ENCODE assay signal across 9 cellular contexts in genomic region chr1:51622455-51622913, GRCh38. TPM values are rescaled to one million over a fixed set of nuclear protein-coding genes. Genes with fewer than 3 reads are reported as not detected.
DNase-seq lines count a peak whose midpoint lies in the region; ATAC-seq, FAIRE-seq and TF ChIP-seq lines count a peak whose summit lies in the region.
"Had no signal": no experiment of that assay in that cellular context is flagged by ENCODE, and none has a peak within 500 bp of the region (broad histone marks: within the 10 kb centered on the region; RNA-seq: fewer than 3 reads in every experiment).

No MANE protein-coding gene starts in this region.

- intact Hi-C loops in left colon (cut with DNase I, micrococcal nuclease) = no loop called here
- intact Hi-C loops in OCI-LY7 (cut with micrococcal nuclease; ENCODE audit: unreplicated experiment) = no loop called here

- H3K27ac ChIP-seq in astrocyte (ENCODE audit: low read depth, low read length) (no peak overlapping the region), OCI-LY7 (ENCODE audit: low read depth, low read length, poor library complexity, severe bottlenecking) (no peak overlapping the region)

- no peak for TF ChIP-seq CTCF in astrocyte (IDR thresholded peaks at IDR 0.05; ENCODE audit: insufficient read depth, low read depth, low read length)
- TF ChIP-seq CTCF in OCI-LY7 (conservative IDR thresholded peaks at IDR 0.05; ENCODE audit: low read length) = no peak
- TF ChIP-seq CTCF in GM13977 (IDR thresholded peaks at IDR 0.05; ENCODE audit: extremely low read depth, insufficient read depth, missing control alignments) = no peak

- H3K9me3 ChIP-seq in astrocyte (ENCODE audit: insufficient read depth, low read depth, low read length) = no peaks in the 10 kb centered on the region
- H3K9me3 ChIP-seq in OCI-LY7 (ENCODE audit: low read length) = no peaks in the 10 kb centered on the region

- H3K4me3 Mint-ChIP-seq in astrocyte (ENCODE audit: unreplicated experiment) = no peak overlapping the region
- H3K4me3 Mint-ChIP-seq: T-cell had no signal

- no peaks in the 10 kb centered on the region for H3K36me3 ChIP-seq in astrocyte (ENCODE audit: insufficient read depth, low read length)
- H3K36me3 ChIP-seq in OCI-LY7 (ENCODE audit: insufficient read depth, low read length) = no peaks in the 10 kb centered on the region

- CTCF ChIA-PET in OCI-LY7 (lab: Charles Lee; ENCODE audit: unreplicated experiment) = no interaction called here

- H3K27me3 ChIP-seq in astrocyte (ENCODE audit: insufficient read depth, low read length) = no peaks in the 10 kb centered on the region

- H3K79me2 ChIP-seq in astrocyte (ENCODE audit: insufficient read depth, low read length) = peaks cover 88% of the 10 kb centered on the region
- H3K79me2 ChIP-seq in OCI-LY7 (ENCODE audit: insufficient read depth, low read depth, low read length) = no peaks in the 10 kb centered on the region

- H3K9me3 Mint-ChIP-seq in astrocyte (ENCODE audit: unreplicated experiment) = no peaks in the 10 kb centered on the region
- H3K9me3 Mint-ChIP-seq: T-cell had no signal

- H3K9me2 ChIP-seq in OCI-LY7 (ENCODE audit: insufficient read depth, low read length) = no peaks in the 10 kb centered on the region

- POLR2A ChIA-PET in OCI-LY7 (lab: Charles Lee) = interaction anchor here (0.6 kb wide), 1 partner anchor 132 kb away, joined by 3 read pairs; no protein-coding TSS in a partner anchor

- no peak overlapping the region for H3K4me3 ChIP-seq in astrocyte (ENCODE audit: insufficient read depth, low read depth, low read length)
- H3K4me3 ChIP-seq in OCI-LY7 (ENCODE audit: low read depth, low read length, poor library complexity, severe bottlenecking) = no peak overlapping the region

- DNase-seq in SIG-M5 treated with dmso at 0.1 percent for 504 hours (lab: John Stamatoyannopoulos, UW; ENCODE audit: unreplicated experiment) (peak; percentile 65), SIG-M5 (lab: John Stamatoyannopoulos, UW) (no peak), NCI-H2107 treated with DMSO at 0.1 percent for 48 hours (lab: John Stamatoyannopoulos, UW; ENCODE audit: unreplicated experiment) (peak; percentile 47), astrocyte (ENCODE audit: low read depth) (peak; percentile 78), left colon (peak in 1 of 2 donors; percentile 18), OCI-LY7 (ENCODE audit: low spot score) (no peak), middle frontal gyrus (ENCODE audit: extremely low spot score, low spot score) (no peak), GM13977 (ENCODE audit: low spot score) (no peak)

- ATAC-seq in left colon = peak; percentile 55
- ATAC-seq: T-cell had no signal

- H3K4me2 ChIP-seq in astrocyte (ENCODE audit: low read length) (peak overlapping the region; percentile 20), OCI-LY7 (ENCODE audit: low read length) (no peak overlapping the region)

- in situ Hi-C loops in GM13977 (cut with MboI; ENCODE audit: low pct_unique_long_range_greater_than_20kb, low sequenced_read_pairs, unreplicated experiment) = no loop called here

- no peaks in the 10 kb centered on the region for H3K27me3 Mint-ChIP-seq in astrocyte (ENCODE audit: low read depth, unreplicated experiment)
- H3K27me3 Mint-ChIP-seq: T-cell had no signal

- peaks cover 13% of the 10 kb centered on the region for H3K4me1 ChIP-seq in astrocyte (ENCODE audit: insufficient read depth, low read length)
- peaks cover 3% of the 10 kb centered on the region for H3K4me1 ChIP-seq in OCI-LY7 (ENCODE audit: insufficient read depth, low read length, poor library complexity, severe bottlenecking)

- peaks cover 40% of the 10 kb centered on the region for H3K4me1 Mint-ChIP-seq in astrocyte (ENCODE audit: low read depth, unreplicated experiment)

- FAIRE-seq in astrocyte (lab: Jason Lieb, UNC) = peak; percentile 87

- no peaks in the 10 kb centered on the region for H3K36me3 Mint-ChIP-seq in astrocyte (ENCODE audit: low read depth, unreplicated experiment)

- H3K27ac Mint-ChIP-seq in astrocyte (ENCODE audit: unreplicated experiment) = peak overlapping the region; percentile 44
- H3K27ac Mint-ChIP-seq: T-cell had no signal

- no peak overlapping the region for H2AFZ ChIP-seq in astrocyte (ENCODE audit: low read depth, low read length)
- no peak overlapping the region for H2AFZ ChIP-seq in OCI-LY7 (ENCODE audit: low read length)

- H3K9ac ChIP-seq in astrocyte (ENCODE audit: low read length) = no peak overlapping the region

- no TSS peak for BruUV-seq in OCI-LY7 (replicated peaks; lab: Mats Ljungman, UMichigan)

- H4K20me1 ChIP-seq in astrocyte (ENCODE audit: insufficient read depth, low read length) = peaks cover 31% of the 10 kb centered on the region
- H4K20me1 ChIP-seq in OCI-LY7 (ENCODE audit: insufficient read depth, low read length) = no peaks in the 10 kb centered on the region

RNA-seq across cellular contexts. Expression of gene OSBPL9, which starts 5.6 kb away (rescaled TPM):
- total RNA-seq in astrocyte = 115 and 117 TPM in 2 replicates
- total RNA-seq in left colon = 10 to 100 TPM; 51.2 to 52.2 TPM
- 58.6 and 67.5 TPM in 2 replicates for total RNA-seq in OCI-LY7 (2014; rRNA removed; shearing (Covaris generic))
- 87.8 and 99.1 TPM in 2 replicates for total RNA-seq in OCI-LY7 (2022)

Comparison
In these comparisons a context has a peak if more than half of its experiments do, and no peak if none do; other contexts are left out.
1. DNase-seq: peak in SIG-M5 treated with dmso at 0.1 percent for 504 hours (single experiment), NCI-H2107 treated with DMSO at 0.1 percent for 48 hours (single experiment) and astrocyte (single experiment); none in SIG-M5 (single experiment), OCI-LY7 (single experiment), middle frontal gyrus (single experiment) and GM13977 (single experiment).